11 cellular contexts compared by ENCODE assay signal in the genomic region with DNA sequence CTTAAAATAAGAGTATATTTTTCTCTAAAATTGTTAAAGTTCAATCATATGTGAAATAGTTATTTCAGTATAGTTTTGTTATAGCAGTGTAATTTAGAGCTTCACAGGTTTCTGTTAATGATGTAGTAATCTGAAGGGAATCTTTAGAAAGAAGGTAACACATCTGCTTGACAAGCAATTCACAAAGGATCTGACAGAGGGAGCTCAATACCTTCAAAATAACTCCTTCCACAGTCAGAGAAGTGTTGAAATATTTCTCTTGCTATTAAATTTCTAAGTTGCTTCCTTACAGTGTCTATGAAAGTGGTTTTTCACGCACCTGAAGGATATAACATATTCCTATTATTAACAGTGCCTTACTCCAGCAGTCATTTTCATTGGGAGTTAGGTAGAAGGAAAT. TPM values are rescaled to one million over a fixed set of nuclear protein-coding genes. Genes with fewer than 3 reads are reported as not detected.
A peak's percentile ranks its signal among the peaks of the same experiment; 100 is the strongest.
DNase-seq lines count a peak whose midpoint lies in the region; ATAC-seq and TF ChIP-seq lines count a peak whose summit lies in the region.
"Had no signal": no experiment of that assay in that cellular context is flagged by ENCODE, and none has a peak within 500 bp of the region (broad histone marks: within the 10 kb centered on the region; RNA-seq: fewer than 3 reads in every experiment).

No MANE protein-coding gene starts in this region.

- H3K9me2 ChIP-seq in HCT116 (ENCODE audit: insufficient read depth), result no peaks in the 10 kb centered on the region

- intact Hi-C loops in HCT116 (cut with micrococcal nuclease), result loop anchor here (5.0 to 10.0 kb wide), 2 partner anchors 104 to 503 kb away; partner anchors contain the start of gene TRMT10B

- BruUV-seq in HCT116 (replicated peaks; lab: Mats Ljungman, UMichigan), result no TSS peak

- DNase-seq in AG04450 (ENCODE audit: low read depth, low spot score) (no peak), HCT116 (ENCODE audit: low read depth, low spot score) (no peak), RWPE2 (ENCODE audit: low spot score) (no peak), fibroblast of pulmonary artery (ENCODE audit: low read depth) (peak; percentile 46), upper lobe of left lung (no peak), LoVo (ENCODE audit: low spot score) (no peak), NCI-H524 treated with DMSO at 0.1 percent for 48 hours (lab: John Stamatoyannopoulos, UW) (no peak)
- DNase-seq: KG1, NCI-H526 treated with DMSO at 0.1 percent for 48 hours, right lobe of liver had no signal

- ATAC-seq in HCT116, result no peak
- no peak for ATAC-seq in RWPE2 (ENCODE audit: low read depth)
- no peak for ATAC-seq in upper lobe of left lung (ENCODE audit: low FRiP score in 2 of 2)
- no peak for ATAC-seq in GM21529 (IDR thresholded peaks at IDR 0.05; ENCODE audit: unreplicated experiment)

- POLR2A ChIA-PET in AG04450 (lab: Yijun Ruan, JAX), result no interaction called here
- POLR2A ChIA-PET in HCT116 (lab: Charles Lee), result no interaction called here

- TF ChIP-seq POLR2A in HCT116 (IDR thresholded peaks at IDR 0.05; ENCODE audit: borderline replicate concordance, extremely low read depth, insufficient read depth, insufficient read length), result no peak
- no peak for TF ChIP-seq POLR2A in upper lobe of left lung (IDR thresholded peaks at IDR 0.05)

- TF ChIP-seq RAD21 in HCT116 (IDR thresholded peaks at IDR 0.05; ENCODE audit: low read depth), result peak; percentile 40

- H3K9me3 ChIP-seq in AG04450 (ENCODE audit: control insufficient read depth, insufficient read depth, low read length), result no peaks in the 10 kb centered on the region
- H3K9me3 ChIP-seq in HCT116 (ENCODE audit: control insufficient read depth in 1 of 2, insufficient read depth in 1 of 2, low read depth in 1 of 2, low read length in 2 of 2), result no peaks in the 10 kb centered on the region
- H3K9me3 ChIP-seq in RWPE2 (ENCODE audit: severe bottlenecking), result no peaks in the 10 kb centered on the region
- no peaks in the 10 kb centered on the region for H3K9me3 ChIP-seq in upper lobe of left lung
- H3K9me3 ChIP-seq: right lobe of liver had no signal

- no peaks in the 10 kb centered on the region for H3K4me1 ChIP-seq in HCT116 (ENCODE audit: control insufficient read depth in 1 of 2, insufficient read depth in 2 of 2, low read length in 2 of 2)
- H3K4me1 ChIP-seq in RWPE2 (ENCODE audit: insufficient read depth, poor library complexity, severe bottlenecking), result no peaks in the 10 kb centered on the region
- H3K4me1 ChIP-seq in upper lobe of left lung, result no peaks in the 10 kb centered on the region
- H3K4me1 ChIP-seq: right lobe of liver had no signal

- H3K4me2 ChIP-seq in HCT116 (ENCODE audit: low read length), result no peak overlapping the region

- no peaks in the 10 kb centered on the region for H3K27me3 ChIP-seq in AG04450 (ENCODE audit: control insufficient read depth, insufficient read depth, low read length)
- no peaks in the 10 kb centered on the region for H3K27me3 ChIP-seq in HCT116 (ENCODE audit: insufficient read depth, low read length)
- H3K27me3 ChIP-seq in RWPE2 (ENCODE audit: insufficient read depth, poor library complexity, severe bottlenecking), result no peaks in the 10 kb centered on the region
- H3K27me3 ChIP-seq in upper lobe of left lung, result no peaks in the 10 kb centered on the region
- H3K27me3 ChIP-seq: right lobe of liver had no signal

- H3K4me3 ChIP-seq in AG04450 (ENCODE audit: low read depth, low read length) (no peak overlapping the region), HCT116 (replicated peaks in 1 of 2; ENCODE audit: low read depth in 1 of 2, low read length in 2 of 2) (no peak overlapping the region), RWPE2 (ENCODE audit: severe bottlenecking) (no peak overlapping the region), fibroblast of pulmonary artery (replicated peaks; ENCODE audit: low read depth, low read length) (no peak overlapping the region), upper lobe of left lung (no peak overlapping the region)
- H3K4me3 ChIP-seq: right lobe of liver had no signal

- H3K27ac ChIP-seq in AG04450 (ENCODE audit: low read depth, low read length) (no peak overlapping the region), HCT116 (ENCODE audit: low read depth, low read length) (no peak overlapping the region), RWPE2 (ENCODE audit: poor library complexity, severe bottlenecking) (no peak overlapping the region), upper lobe of left lung (no peak overlapping the region)
- H3K27ac ChIP-seq: right lobe of liver had no signal

- no peak overlapping the region for H2AFZ ChIP-seq in HCT116 (ENCODE audit: low read depth, low read length, poor library complexity, severe bottlenecking)

- CTCF ChIA-PET in AG04450 (lab: Charles Lee) (interaction anchor here (0.8 to 3.3 kb wide), 9 partner anchors 9 to 573 kb away, joined by 3 to 23 read pairs (median 4); no protein-coding TSS in a partner anchor), HCT116 (lab: Charles Lee) (no interaction called here)

- H4K20me1 ChIP-seq in HCT116 (ENCODE audit: insufficient read depth), result 0 out of 2 replicates have a peak, but pooled peaks cover 4% of the 10 kb centered on the region

- RAD21 ChIA-PET in HCT116 (lab: Charles Lee; ENCODE audit: low non-redundant PET in 1 of 2, low total read pairs in 2 of 2, uncharacterized antibody in 2 of 2, unreplicated experiment in 2 of 2), result no interaction called here

- H3K79me2 ChIP-seq in HCT116 (ENCODE audit: insufficient read depth, low read length), result no peaks in the 10 kb centered on the region

- H3K36me3 ChIP-seq in HCT116 (ENCODE audit: control insufficient read depth in 1 of 2, insufficient read depth in 2 of 2, low read length in 2 of 2), result peaks cover 7 to 16% of the 10 kb centered on the region in 2 experiments; a peak in 3 of 4 replicates
- peaks cover 57% of the 10 kb centered on the region for H3K36me3 ChIP-seq in RWPE2 (ENCODE audit: low read depth)
- H3K36me3 ChIP-seq in upper lobe of left lung, result peaks cover 6 to 58% (median 31%) of the 10 kb centered on the region in 4 donors

- no peak overlapping the region for H3K9ac ChIP-seq in HCT116 (ENCODE audit: low read length)

- 84 to 90% methylated on average over 1 of the region's 1 CpG for WGBS in upper lobe of left lung, 2 donors

- TF ChIP-seq EP300 in upper lobe of left lung (IDR thresholded peaks at IDR 0.05), result no peak

- TF ChIP-seq CTCF in AG04450 (IDR thresholded peaks at IDR 0.05; ENCODE audit: low read depth, low read length), result peak; percentile 17; the same call in 1 of the 2 replicates
- peak; percentile 11 to 33 (median 14); a peak in 3 of 6 replicates for TF ChIP-seq CTCF in HCT116 (IDR thresholded peaks at IDR 0.05 in 2 of 3, conservative IDR thresholded peaks at IDR 0.05 in 1 of 3; ENCODE audit: borderline replicate concordance in 1 of 3, insufficient read depth in 1 of 3, low read depth in 2 of 3, low read length in 2 of 3)
- TF ChIP-seq CTCF in RWPE2 (IDR thresholded peaks at IDR 0.05; ENCODE audit: poor library complexity, severe bottlenecking), result peak; percentile 32
- peak; percentile 25 for TF ChIP-seq CTCF in fibroblast of pulmonary artery (IDR thresholded peaks at IDR 0.05; ENCODE audit: low read length, missing control alignments)
- no peak for TF ChIP-seq CTCF in upper lobe of left lung (IDR thresholded peaks at IDR 0.05)

TF ChIP-seq in HCT116, 20 proteins besides CTCF, POLR2A, EP300 and RAD21:
- no peak for TF ChIP-seq ZFX (IDR thresholded peaks at IDR 0.05)
- TF ChIP-seq ZNF274 (IDR thresholded peaks at IDR 0.05; ENCODE audit: low read depth, low read length), result no peak
- no peak for TF ChIP-seq FOSL1 (IDR thresholded peaks at IDR 0.05; ENCODE audit: low read depth)
- TF ChIP-seq, protein P1, sequence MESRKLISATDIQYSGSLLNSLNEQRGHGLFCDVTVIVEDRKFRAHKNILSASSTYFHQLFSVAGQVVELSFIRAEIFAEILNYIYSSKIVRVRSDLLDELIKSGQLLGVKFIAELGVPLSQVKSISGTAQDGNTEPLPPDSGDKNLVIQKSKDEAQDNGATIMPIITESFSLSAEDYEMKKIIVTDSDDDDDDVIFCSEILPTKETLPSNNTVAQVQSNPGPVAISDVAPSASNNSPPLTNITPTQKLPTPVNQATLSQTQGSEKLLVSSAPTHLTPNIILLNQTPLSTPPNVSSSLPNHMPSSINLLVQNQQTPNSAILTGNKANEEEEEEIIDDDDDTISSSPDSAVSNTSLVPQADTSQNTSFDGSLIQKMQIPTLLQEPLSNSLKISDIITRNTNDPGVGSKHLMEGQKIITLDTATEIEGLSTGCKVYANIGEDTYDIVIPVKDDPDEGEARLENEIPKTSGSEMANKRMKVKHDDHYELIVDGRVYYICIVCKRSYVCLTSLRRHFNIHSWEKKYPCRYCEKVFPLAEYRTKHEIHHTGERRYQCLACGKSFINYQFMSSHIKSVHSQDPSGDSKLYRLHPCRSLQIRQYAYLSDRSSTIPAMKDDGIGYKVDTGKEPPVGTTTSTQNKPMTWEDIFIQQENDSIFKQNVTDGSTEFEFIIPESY (IDR thresholded peaks at IDR 0.05; ENCODE audit: extremely low read depth, insufficient replicate concordance, low read length), result no peak
- TF ChIP-seq ATF3 (IDR thresholded peaks at IDR 0.05), result no peak
- TF ChIP-seq EGR1 (IDR thresholded peaks at IDR 0.05; ENCODE audit: low read depth), result no peak
- no peak for TF ChIP-seq YY1 (IDR thresholded peaks at IDR 0.05; ENCODE audit: extremely low read depth, insufficient replicate concordance, low read depth, low read length)
- no peak for TF ChIP-seq SP1 (IDR thresholded peaks at IDR 0.05; ENCODE audit: low read depth)
- TF ChIP-seq JUND (IDR thresholded peaks at IDR 0.05), result no peak
- no peak for TF ChIP-seq SRF (IDR thresholded peaks at IDR 0.05; ENCODE audit: low read depth)
- no peak for TF ChIP-seq SIN3A (IDR thresholded peaks at IDR 0.05; ENCODE audit: low read depth)

RNA-seq across cellular contexts. Expression of gene SLC25A51, which starts 44.9 kb away (rescaled TPM):
- polyA plus RNA-seq in AG04450 (2011; rRNA removed), result 27.7 and 29.9 TPM in 2 replicates
- polyA minus RNA-seq in AG04450 (2011; rRNA and poly(A)+ RNA removed), result 87.6 and 89.6 TPM in 2 replicates
- 27.3 TPM for total RNA-seq in HCT116 (2021; ENCODE audit: unreplicated experiment)
- 11.8 and 14.6 TPM in 2 replicates for polyA plus RNA-seq in HCT116 (2012)
- 10 to 100 TPM; 19.4 to 51.4 (median 31.9) TPM for total RNA-seq in upper lobe of left lung

RNA-seq across cellular contexts. Expression of gene DCAF10, which starts 58.4 kb away (rescaled TPM):
- 26.4 and 28.7 TPM in 2 replicates for polyA plus RNA-seq in AG04450 (2011; rRNA removed)
- 32.9 and 39.5 TPM in 2 replicates for polyA minus RNA-seq in AG04450 (2011; rRNA and poly(A)+ RNA removed)
- total RNA-seq in HCT116 (2021; ENCODE audit: unreplicated experiment), result 20.6 TPM
- polyA plus RNA-seq in HCT116 (2012), result 16.7 and 16.8 TPM in 2 replicates
- total RNA-seq in upper lobe of left lung, result 10 to 100 TPM; 19.0 to 42.7 (median 25.1) TPM

Comparison
In these comparisons a context has a peak if more than half of its experiments do, and no peak if none do; other contexts are left out.
1. CTCF ChIP-seq: peak in AG04450 (single experiment), HCT116 (3 of 3), RWPE2 (single experiment) and fibroblast of pulmonary artery (single experiment); none in upper lobe of left lung (0 of 6).